ENCODE assay signal across 1 cellular context in genomic region chr3:67656614-67657013, GRCh38.
A peak's percentile ranks its signal among the peaks of the same experiment; 100 is the strongest.
TF ChIP-seq lines count a peak whose summit lies in the region.

No MANE protein-coding gene starts in this region.

TF ChIP-seq in K562, 482 proteins besides CTCF, POLR2A, EP300 and RAD21:
- TF ChIP-seq RBM14 (IDR thresholded peaks at IDR 0.05; ENCODE audit: borderline replicate concordance, insufficient read depth, low read depth, low read length) (no peak), RBM25 (IDR thresholded peaks at IDR 0.05; ENCODE audit: low read depth, low read length, severe bottlenecking) (peak; percentile 75), TAF1 (IDR thresholded peaks at IDR 0.05; ENCODE audit: control insufficient read depth, extremely low read depth, insufficient read depth, low read length, severe bottlenecking) (no peak), RREB1 (CRISPR knock-in tag; IDR thresholded peaks at IDR 0.05) (no peak)
